Comparison of ENCODE assay signal across 9 cellular contexts in genomic region chr1:66380452-66381212, GRCh38.
A peak's percentile ranks its signal among the peaks of the same experiment; 100 is the strongest.
DNase-seq lines count a peak whose midpoint lies in the region; ATAC-seq and TF ChIP-seq lines count a peak whose summit lies in the region.
"Had no signal": no experiment of that assay in that cellular context is flagged by ENCODE, and none has a peak within 500 bp of the region (broad histone marks: within the 10 kb centered on the region; RNA-seq: fewer than 3 reads in every experiment).

No MANE protein-coding gene starts in this region.

- ATAC-seq in HG03135 (IDR thresholded peaks at IDR 0.05; ENCODE audit: unreplicated experiment): peak; percentile 97

- TF ChIP-seq POLR2A in GM19099 (IDR thresholded peaks at IDR 0.05; ENCODE audit: extremely low read depth, insufficient read length, low read depth): peak; percentile 52

- DNase-seq in CD1c-positive myeloid dendritic cell (ENCODE audit: extremely low spot score): peak; percentile 95
- DNase-seq in UCSD-AML1 (lab: John Stamatoyannopoulos, UW; ENCODE audit: unreplicated experiment): peak; percentile 18
- DNase-seq in NCI-H1694 (lab: John Stamatoyannopoulos, UW): no peak
- DNase-seq in AG08396 (ENCODE audit: low spot score): no peak
- DNase-seq in 8988T: no peak
- no peak for DNase-seq in NCI-H226
- DNase-seq: activated naive CD8-positive, alpha-beta T cell treated with anti-CD3 and anti-CD28 coated beads, Interleukin-2, amount 10 ng/mL, durations not matched to agents 7 days and 5 days had no signal

Comparison
In these comparisons a context has a peak if more than half of its experiments do, and no peak if none do; other contexts are left out.
1. DNase-seq: peak in CD1c-positive myeloid dendritic cell (single experiment) and UCSD-AML1 (single experiment); none in NCI-H1694 (single experiment), AG08396 (single experiment), 8988T (single experiment) and NCI-H226 (single experiment).